In the genomic region with DNA sequence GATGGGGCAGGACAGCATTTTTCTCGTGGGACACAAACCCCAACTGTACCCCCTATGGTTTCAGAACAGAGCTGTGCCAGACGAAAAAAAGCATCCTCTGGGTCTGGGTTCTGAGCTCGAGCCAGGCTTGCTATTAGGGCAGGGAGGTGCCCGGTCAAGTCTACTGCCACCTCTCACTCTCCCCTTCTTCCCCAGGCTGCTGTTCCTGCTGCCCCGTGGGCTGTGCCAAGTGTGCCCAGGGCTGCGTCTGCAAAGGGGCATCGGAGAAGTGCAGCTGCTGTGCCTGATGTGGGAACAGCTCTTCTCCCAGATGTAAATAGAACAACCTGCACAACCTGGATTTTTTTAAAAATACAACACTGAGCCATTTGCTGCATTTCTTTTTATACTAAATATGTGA, we compare ENCODE assay signal across 11 cellular contexts. TPM values are rescaled to one million over a fixed set of nuclear protein-coding genes. Genes with fewer than 3 reads are reported as not detected.
A peak's percentile ranks its signal among the peaks of the same experiment; 100 is the strongest.
DNase-seq lines count a peak whose midpoint lies in the region; ATAC-seq and TF ChIP-seq lines count a peak whose summit lies in the region.
"Had no signal": no experiment of that assay in that cellular context is flagged by ENCODE, and none has a peak within 500 bp of the region (broad histone marks: within the 10 kb centered on the region; RNA-seq: fewer than 3 reads in every experiment).

No MANE protein-coding gene starts in this region.

- H3K4me1 ChIP-seq in mammary epithelial cell (ENCODE audit: insufficient read depth, low read length): peaks cover 6% of the 10 kb centered on the region
- peaks cover 5 to 23% of the 10 kb centered on the region in 2 donors for H3K4me1 ChIP-seq in left lung

- H4K20me1 ChIP-seq in mammary epithelial cell (ENCODE audit: insufficient read depth, low read length): no peaks in the 10 kb centered on the region

- H3K9ac ChIP-seq in mammary epithelial cell (ENCODE audit: insufficient read depth, low read length): peak overlapping the region; percentile 83

- 0% methylated on average over 7 of the region's 7 CpGs for WGBS in mammary epithelial cell (ENCODE audit: low coverage, missing lambda C conversion rate)

- intact Hi-C loops in activated CD4-positive, alpha-beta T cell treated with anti-CD3 and anti-CD28 coated beads, Interleukin-2, amount 10 ng/mL, durations not matched to agents 24 days and 14 days (cut with micrococcal nuclease): no loop called here
- intact Hi-C loops in mammary epithelial cell (cut with micrococcal nuclease): no loop called here
- intact Hi-C loops in left lung (cut with DNase I): no loop called here

- peak overlapping the region; percentile 44 for H3K27ac ChIP-seq in mammary epithelial cell (ENCODE audit: insufficient read depth, low read depth, low read length)
- H3K27ac ChIP-seq in left lung: peak overlapping the region; percentile 61 to 80
- peak overlapping the region; percentile 73 for H3K27ac ChIP-seq in temporal lobe (ENCODE audit: low read depth, low read length)

- no peaks in the 10 kb centered on the region for H3K36me3 ChIP-seq in mammary epithelial cell (ENCODE audit: insufficient read depth, low read length)
- H3K36me3 ChIP-seq in left lung: no peaks in the 10 kb centered on the region

- TF ChIP-seq CTCF in mammary epithelial cell (conservative IDR thresholded peaks at IDR 0.05 in 1 of 2, IDR thresholded peaks at IDR 0.05 in 1 of 2; ENCODE audit: extremely low read depth in 1 of 2, insufficient read depth in 1 of 2, low read depth in 1 of 2, low read length in 2 of 2): no peak
- no peak for TF ChIP-seq CTCF in left lung (IDR thresholded peaks at IDR 0.05)

- H3K9me3 ChIP-seq in mammary epithelial cell (replicated peaks; ENCODE audit: insufficient read depth, low read length): no peaks in the 10 kb centered on the region
- H3K9me3 ChIP-seq in left lung: no peaks in the 10 kb centered on the region

- H3K27me3 Mint-ChIP-seq in activated CD4-positive, alpha-beta T cell treated with anti-CD3 and anti-CD28 coated beads, Interleukin-2, amount 10 ng/mL, durations not matched to agents 24 days and 14 days: peaks cover 21% of the 10 kb centered on the region

- ATAC-seq in left lung (peak; percentile 11), GM18517 (IDR thresholded peaks at IDR 0.05; ENCODE audit: unreplicated experiment) (no peak)

- no peak for DNase-seq in activated CD4-positive, alpha-beta T cell treated with anti-CD3 and anti-CD28 coated beads, Interleukin-2, amount 10 ng/mL, durations not matched to agents 24 days and 14 days
- DNase-seq in activated CD4-positive, alpha-beta T cell treated with anti-CD3 and anti-CD28 coated beads for 4 hours: no peak
- no peak for DNase-seq in mammary epithelial cell
- no peak for DNase-seq in left lung
- no peak for DNase-seq in activated CD8-positive, alpha-beta memory T cell treated with anti-CD3 and anti-CD28 coated beads for 24 hours
- no peak for DNase-seq in superior temporal gyrus (ENCODE audit: extremely low spot score)
- DNase-seq: naive B cell, NCI-H1105 treated with DMSO at 0.1 percent for 48 hours had no signal

- peak overlapping the region; percentile 56 to 70 (median 63) for H3K4me3 ChIP-seq in mammary epithelial cell (replicated peaks in 1 of 3; ENCODE audit: insufficient read depth in 1 of 3, low read depth in 2 of 3, low read length in 3 of 3)
- peak overlapping the region; percentile 46 to 50 for H3K4me3 ChIP-seq in left lung

- H3K4me2 ChIP-seq in mammary epithelial cell (ENCODE audit: insufficient read depth, low read depth, low read length): peak overlapping the region; percentile 98

- no peak overlapping the region for H2AFZ ChIP-seq in mammary epithelial cell (ENCODE audit: low read depth, low read length)

- dilution Hi-C loops in mammary epithelial cell (cut with HindIII; ENCODE audit: low sequenced_read_pairs): loop anchor here (10.0 kb wide), 1 partner anchor 62 kb away; a partner anchor contains a TSS

- H3K9me3 Mint-ChIP-seq in activated CD4-positive, alpha-beta T cell treated with anti-CD3 and anti-CD28 coated beads, Interleukin-2, amount 10 ng/mL, durations not matched to agents 24 days and 14 days: no peaks in the 10 kb centered on the region
- H3K9me3 Mint-ChIP-seq: naive B cell had no signal

- no peak overlapping the region for H3K27ac Mint-ChIP-seq in activated CD4-positive, alpha-beta T cell treated with anti-CD3 and anti-CD28 coated beads, Interleukin-2, amount 10 ng/mL, durations not matched to agents 24 days and 14 days

- H3K36me3 Mint-ChIP-seq in activated CD4-positive, alpha-beta T cell treated with anti-CD3 and anti-CD28 coated beads, Interleukin-2, amount 10 ng/mL, durations not matched to agents 24 days and 14 days (ENCODE audit: low read depth): no peaks in the 10 kb centered on the region
- H3K36me3 Mint-ChIP-seq: naive B cell had no signal

- H3K79me2 ChIP-seq in mammary epithelial cell (ENCODE audit: insufficient read depth, low read length): peaks cover 13% of the 10 kb centered on the region

- in situ Hi-C loops in mammary epithelial cell (cut with MboI; ENCODE audit: low sequenced_read_pairs in 2 of 2): no loop called here

- H3K27me3 ChIP-seq in mammary epithelial cell (ENCODE audit: insufficient read depth, low read length) (no peaks in the 10 kb centered on the region), left lung (peaks cover 0 to 53% of the 10 kb centered on the region in 2 donors)

- CTCF ChIA-PET in mammary epithelial cell (lab: Charles Lee; ENCODE audit: low non-redundant PET): interaction anchor here (1.0 kb wide), 1 partner anchor 16 kb away, joined by 4 read pairs; no protein-coding TSS in a partner anchor

- peaks cover 26% of the 10 kb centered on the region for H3K4me1 Mint-ChIP-seq in activated CD4-positive, alpha-beta T cell treated with anti-CD3 and anti-CD28 coated beads, Interleukin-2, amount 10 ng/mL, durations not matched to agents 24 days and 14 days

- no TSS peak for BruUV-seq in mammary epithelial cell (replicated peaks; lab: Mats Ljungman, UMichigan)

- peak overlapping the region; percentile 90 for H3K4me3 Mint-ChIP-seq in activated CD4-positive, alpha-beta T cell treated with anti-CD3 and anti-CD28 coated beads, Interleukin-2, amount 10 ng/mL, durations not matched to agents 24 days and 14 days

RNA-seq across cellular contexts. Expression of a gene that starts 1.1 kb away (rescaled TPM):
- 136 and 152 TPM in 2 replicates for total RNA-seq in activated CD4-positive, alpha-beta T cell treated with anti-CD3 and anti-CD28 coated beads, Interleukin-2, amount 10 ng/mL, durations not matched to agents 24 days and 14 days
- total RNA-seq in mammary epithelial cell (100 to 1,000 TPM; 259 to 468 TPM), left lung (100 to 1,000 TPM; 103 to 262 TPM), temporal lobe (5.4 TPM)
- 2,254 TPM for polyA plus RNA-seq in mammary epithelial cell
- polyA minus RNA-seq in mammary epithelial cell: 623 TPM

RNA-seq across cellular contexts. Expression of a gene that starts 5.8 kb away (rescaled TPM):
- not detected in 2 replicates for total RNA-seq in activated CD4-positive, alpha-beta T cell treated with anti-CD3 and anti-CD28 coated beads, Interleukin-2, amount 10 ng/mL, durations not matched to agents 24 days and 14 days
- total RNA-seq in mammary epithelial cell (1 to 10 TPM in 1 of 2 donors, not detected in 1; 2.5 TPM), left lung (10 to 100 TPM in 1 of 2 donors, 1 to 10 TPM in 1; 8.4 to 32.5 TPM), temporal lobe (0.74 TPM)
- not detected for polyA plus RNA-seq in mammary epithelial cell
- polyA minus RNA-seq in mammary epithelial cell: not detected

RNA-seq across cellular contexts. Expression of a gene that starts 11.8 kb away (rescaled TPM):
- total RNA-seq in activated CD4-positive, alpha-beta T cell treated with anti-CD3 and anti-CD28 coated beads, Interleukin-2, amount 10 ng/mL, durations not matched to agents 24 days and 14 days: 1.8 and 2.1 TPM in 2 replicates
- total RNA-seq in mammary epithelial cell (not detected), left lung (10 to 100 TPM in 1 of 2 donors, 1 to 10 TPM in 1; 3.1 to 24.1 TPM), temporal lobe (not detected)
- polyA plus RNA-seq in mammary epithelial cell: 0.65 TPM
- not detected for polyA minus RNA-seq in mammary epithelial cell

RNA-seq across cellular contexts. Expression of a gene that starts 18.3 kb away (rescaled TPM):
- 465 TPM in 2 replicates for total RNA-seq in activated CD4-positive, alpha-beta T cell treated with anti-CD3 and anti-CD28 coated beads, Interleukin-2, amount 10 ng/mL, durations not matched to agents 24 days and 14 days
- total RNA-seq in mammary epithelial cell (1,000 to 10,000 TPM in 1 of 2 donors, 100 to 1,000 TPM in 1; 295 to 3,844 TPM), left lung (100 to 1,000 TPM; 239 to 425 TPM), temporal lobe (4.2 TPM)
- 2,263 TPM for polyA plus RNA-seq in mammary epithelial cell
- 3,641 TPM for polyA minus RNA-seq in mammary epithelial cell

RNA-seq across cellular contexts. Expression of a gene that starts 25.0 kb away (rescaled TPM):
- total RNA-seq in activated CD4-positive, alpha-beta T cell treated with anti-CD3 and anti-CD28 coated beads, Interleukin-2, amount 10 ng/mL, durations not matched to agents 24 days and 14 days: not detected in 2 replicates
- not detected for total RNA-seq in mammary epithelial cell
- not detected for polyA plus RNA-seq in mammary epithelial cell
- polyA minus RNA-seq in mammary epithelial cell: not detected
- not detected for total RNA-seq in left lung
- not detected for total RNA-seq in temporal lobe
- total RNA-seq: RPMI7951 had no signal

Comparison
In these comparisons a context has a peak if more than half of its experiments do, and no peak if none do; other contexts are left out.
1. RNA of a gene that starts 1.1 kb away (total RNA-seq): 259 to 468 TPM in mammary epithelial cell, 103 to 262 TPM in left lung and 136 to 152 TPM in activated CD4-positive, alpha-beta T cell treated with anti-CD3 and anti-CD28 coated beads, Interleukin-2, amount 10 ng/mL, durations not matched to agents 24 days and 14 days; 5.4 TPM in temporal lobe (single experiment); every median in the first group is over 10 times any median in the second.
2. Peak in every context shown above with its lines, with median percentiles within 50 percentile points of each other: H3K27ac ChIP-seq.